In genomic region chr12:6352198-6353173, GRCh38 we compare ENCODE assay signal across 15 cellular contexts. TPM values are rescaled to one million over a fixed set of nuclear protein-coding genes. Genes with fewer than 3 reads are reported as not detected.
DNase-seq lines count a peak whose midpoint lies in the region; ATAC-seq, FAIRE-seq and TF ChIP-seq lines count a peak whose summit lies in the region.
"Had no signal": no experiment of that assay in that cellular context is flagged by ENCODE, and none has a peak within 500 bp of the region (broad histone marks: within the 10 kb centered on the region; RNA-seq: fewer than 3 reads in every experiment).

No MANE protein-coding gene starts in this region.

- CTCF ChIA-PET in RWPE1 (lab: Yijun Ruan, JAX): no interaction called here
- CTCF ChIA-PET in activated naive CD4-positive, alpha-beta T cell treated with anti-CD3 and anti-CD28 coated beads for 36 hours (lab: Charles Lee): interaction anchor here (1.3 kb wide), 1 partner anchor 17 kb away, joined by 3 read pairs; no protein-coding TSS in a partner anchor

- FAIRE-seq in frontal cortex (lab: Jason Lieb, UNC): no peak

- H3K27ac ChIP-seq in RWPE1 (peak overlapping the region; percentile 46), left ventricle myocardium inferior (replicated peaks) (peak overlapping the region; percentile 58)

- H3K27ac Mint-ChIP-seq in CD14-positive monocyte (peak overlapping the region; percentile 49 to 89 (median 83)), progenitor cell of endocrine pancreas (peak overlapping the region; percentile 53)
- H3K27ac Mint-ChIP-seq in activated naive CD4-positive, alpha-beta T cell treated with anti-CD3 and anti-CD28 coated beads for 36 hours: no peak overlapping the region
- H3K27ac Mint-ChIP-seq: activated CD4-positive, alpha-beta memory T cell treated with anti-CD3 and anti-CD28 coated beads for 36 hours; activated naive CD4-positive, alpha-beta T cell treated with anti-CD3 and anti-CD28 coated beads, Interleukin-2, amount 50 U/mL, for 72 hours had no signal

- no peaks in the 10 kb centered on the region for H3K36me3 ChIP-seq in left ventricle myocardium inferior

- no peak for ATAC-seq in GM21576 (IDR thresholded peaks at IDR 0.05; ENCODE audit: unreplicated experiment)
- no peak for ATAC-seq in HG03097 (IDR thresholded peaks at IDR 0.05; ENCODE audit: low FRiP score, unreplicated experiment)

- POLR2A ChIA-PET in RWPE1 (lab: Yijun Ruan, JAX; ENCODE audit: low non-redundant PET): no interaction called here

- peaks cover 70% of the 10 kb centered on the region for H3K4me1 Mint-ChIP-seq in CD14-positive monocyte
- H3K4me1 Mint-ChIP-seq in progenitor cell of endocrine pancreas (ENCODE audit: low read depth): no peaks in the 10 kb centered on the region
- peaks cover 4% of the 10 kb centered on the region for H3K4me1 Mint-ChIP-seq in activated naive CD4-positive, alpha-beta T cell treated with anti-CD3 and anti-CD28 coated beads for 36 hours (ENCODE audit: low read depth)
- H3K4me1 Mint-ChIP-seq: neural crest cell had no signal

- no peak overlapping the region for H3K4me3 ChIP-seq in left ventricle myocardium inferior

- H3K36me3 Mint-ChIP-seq in CD14-positive monocyte: no peaks in the 10 kb centered on the region
- H3K36me3 Mint-ChIP-seq in progenitor cell of endocrine pancreas (ENCODE audit: insufficient read depth): no peaks in the 10 kb centered on the region
- no peaks in the 10 kb centered on the region for H3K36me3 Mint-ChIP-seq in activated naive CD4-positive, alpha-beta T cell treated with anti-CD3 and anti-CD28 coated beads for 36 hours (ENCODE audit: low read depth)
- H3K36me3 Mint-ChIP-seq: activated CD4-positive, alpha-beta memory T cell treated with anti-CD3 and anti-CD28 coated beads for 36 hours; activated naive CD4-positive, alpha-beta T cell treated with anti-CD3 and anti-CD28 coated beads, Interleukin-2, amount 50 U/mL, for 72 hours had no signal

- H3K27me3 Mint-ChIP-seq in CD14-positive monocyte (ENCODE audit: low read depth in 3 of 3) (peaks cover 0 to 6% (median 2%) of the 10 kb centered on the region in 3 donors), progenitor cell of endocrine pancreas (peaks cover 6% of the 10 kb centered on the region)
- H3K27me3 Mint-ChIP-seq in activated naive CD4-positive, alpha-beta T cell treated with anti-CD3 and anti-CD28 coated beads for 36 hours (ENCODE audit: low read depth): no peaks in the 10 kb centered on the region
- H3K27me3 Mint-ChIP-seq: activated CD4-positive, alpha-beta memory T cell treated with anti-CD3 and anti-CD28 coated beads for 36 hours had no signal

- peaks cover 0 to 3% (median 0%) of the 10 kb centered on the region in 7 donors for H3K9me3 Mint-ChIP-seq in CD14-positive monocyte
- no peaks in the 10 kb centered on the region for H3K9me3 Mint-ChIP-seq in progenitor cell of endocrine pancreas (ENCODE audit: low read depth)
- H3K9me3 Mint-ChIP-seq in activated naive CD4-positive, alpha-beta T cell treated with anti-CD3 and anti-CD28 coated beads for 36 hours: no peaks in the 10 kb centered on the region
- H3K9me3 Mint-ChIP-seq: activated CD4-positive, alpha-beta memory T cell treated with anti-CD3 and anti-CD28 coated beads for 36 hours; activated naive CD4-positive, alpha-beta T cell treated with anti-CD3 and anti-CD28 coated beads, Interleukin-2, amount 50 U/mL, for 72 hours; neural crest cell had no signal

- H3K9me3 ChIP-seq in left ventricle myocardium inferior (replicated peaks): no peaks in the 10 kb centered on the region

- H3K4me3 Mint-ChIP-seq in CD14-positive monocyte: peak overlapping the region in 1 of 2 donors; percentile 15
- H3K4me3 Mint-ChIP-seq in progenitor cell of endocrine pancreas (ENCODE audit: low read depth): no peak overlapping the region
- H3K4me3 Mint-ChIP-seq in activated naive CD4-positive, alpha-beta T cell treated with anti-CD3 and anti-CD28 coated beads for 36 hours: no peak overlapping the region
- H3K4me3 Mint-ChIP-seq: activated CD4-positive, alpha-beta memory T cell treated with anti-CD3 and anti-CD28 coated beads for 36 hours; neural crest cell had no signal

- TF ChIP-seq CTCF in CD14-positive monocyte (IDR thresholded peaks at IDR 0.05): no peak
- no peak for TF ChIP-seq CTCF in RWPE1 (conservative IDR thresholded peaks at IDR 0.05; ENCODE audit: low read depth)
- no peak for TF ChIP-seq CTCF in left ventricle myocardium inferior (IDR thresholded peaks at IDR 0.05; ENCODE audit: borderline replicate concordance)
- no peak for TF ChIP-seq CTCF in progenitor cell of endocrine pancreas (IDR thresholded peaks at IDR 0.05; ENCODE audit: unreplicated experiment)

- intact Hi-C loops in CD14-positive monocyte (cut with micrococcal nuclease): no loop called here
- intact Hi-C loops in left ventricle myocardium inferior (cut with micrococcal nuclease): no loop called here
- intact Hi-C loops in activated naive CD4-positive, alpha-beta T cell treated with anti-CD3 and anti-CD28 coated beads for 36 hours (cut with micrococcal nuclease): no loop called here

- H3K4me1 ChIP-seq in left ventricle myocardium inferior: peaks cover 20% of the 10 kb centered on the region

- no peaks in the 10 kb centered on the region for H3K27me3 ChIP-seq in left ventricle myocardium inferior (ENCODE audit: low read depth)

- DNase-seq in CD14-positive monocyte (ENCODE audit: low spot score) (no peak), RWPE1 (ENCODE audit: low spot score) (no peak), left ventricle myocardium inferior (no peak), progenitor cell of endocrine pancreas (ENCODE audit: low spot score, unreplicated experiment) (no peak), frontal cortex (ENCODE audit: low spot score in 2 of 2) (no peak)
- no peak for DNase-seq in activated naive CD4-positive, alpha-beta T cell treated with anti-CD3 and anti-CD28 coated beads for 36 hours
- DNase-seq: activated CD4-positive, alpha-beta memory T cell treated with anti-CD3 and anti-CD28 coated beads for 36 hours; EL; NCI-H2029 treated with DMSO at 0.1 percent for 48 hours; stimulated activated CD4-positive, alpha-beta T cell treated with anti-CD3 and anti-CD28 coated beads, Interleukin-15, amount 100 ng/mL, for 24 hours had no signal

RNA-seq across cellular contexts. Expression of gene TNFRSF1A, which starts 10.6 kb away (rescaled TPM):
- 100 to 1,000 TPM; 108 to 157 TPM for polyA plus RNA-seq in CD14-positive monocyte
- 45.6 TPM for total RNA-seq in left ventricle myocardium inferior
- total RNA-seq in progenitor cell of endocrine pancreas: 67.5 and 68.8 TPM in 2 replicates
- total RNA-seq in frontal cortex: 4.5 TPM
- 10 to 100 TPM; 38.1 to 41.3 TPM for total RNA-seq in activated naive CD4-positive, alpha-beta T cell treated with anti-CD3 and anti-CD28 coated beads for 36 hours

RNA-seq across cellular contexts. Expression of gene SCNN1A, which starts 22.9 kb away (rescaled TPM):
- under 1 TPM; 0.11 to 0.63 TPM for polyA plus RNA-seq in CD14-positive monocyte
- total RNA-seq in left ventricle myocardium inferior (0.22 TPM), progenitor cell of endocrine pancreas (14.3 and 23.1 TPM in 2 replicates), frontal cortex (not detected)
- under 1 TPM; 0.20 to 0.67 TPM for total RNA-seq in activated naive CD4-positive, alpha-beta T cell treated with anti-CD3 and anti-CD28 coated beads for 36 hours
- total RNA-seq: neural crest cell had no signal

RNA-seq across cellular contexts. Expression of gene LTBR, which starts 31.5 kb away (rescaled TPM):
- 10 to 100 TPM; 56.4 to 60.6 TPM for polyA plus RNA-seq in CD14-positive monocyte
- total RNA-seq in left ventricle myocardium inferior (23.5 TPM), progenitor cell of endocrine pancreas (17.8 and 18.3 TPM in 2 replicates), frontal cortex (2.4 TPM)
- 1 to 10 TPM; 2.1 to 3.1 TPM for total RNA-seq in activated naive CD4-positive, alpha-beta T cell treated with anti-CD3 and anti-CD28 coated beads for 36 hours

RNA-seq across cellular contexts. Expression of gene PLEKHG6, which starts 42.0 kb away (rescaled TPM):
- not detected for polyA plus RNA-seq in CD14-positive monocyte
- 0.08 TPM for total RNA-seq in left ventricle myocardium inferior
- total RNA-seq in progenitor cell of endocrine pancreas: 40.5 and 44.0 TPM in 2 replicates
- under 0.01 TPM for total RNA-seq in frontal cortex
- not detected for total RNA-seq in activated naive CD4-positive, alpha-beta T cell treated with anti-CD3 and anti-CD28 coated beads for 36 hours
- total RNA-seq: activated CD4-positive, alpha-beta memory T cell treated with anti-CD3 and anti-CD28 coated beads for 36 hours; activated naive CD4-positive, alpha-beta T cell treated with anti-CD3 and anti-CD28 coated beads, Interleukin-2, amount 50 U/mL, for 72 hours; T-helper 2 cell treated with Interferon-gamma antibody and Interleukin-4, amounts not matched to agents 100 ng/mL and 5 ng/mL, for 36 hours had no signal
